Comparison of ENCODE assay signal across 10 cellular contexts in genomic region chr7:108358553-108358952, GRCh38.
DNase-seq lines count a peak whose midpoint lies in the region; ATAC-seq and TF ChIP-seq lines count a peak whose summit lies in the region.
"Had no signal": no experiment of that assay in that cellular context is flagged by ENCODE, and none has a peak within 500 bp of the region (broad histone marks: within the 10 kb centered on the region; RNA-seq: fewer than 3 reads in every experiment).

No MANE protein-coding gene starts in this region.

- CTCF ChIA-PET in activated CD4-positive, alpha-beta memory T cell treated with anti-CD3 and anti-CD28 coated beads for 36 hours (lab: Charles Lee), result no interaction called here

- no peaks in the 10 kb centered on the region for H3K79me1 ChIP-seq in mesendoderm (ENCODE audit: low read length)

- ATAC-seq in GM18520 (IDR thresholded peaks at IDR 0.05; ENCODE audit: unreplicated experiment), result no peak
- no peak for ATAC-seq in GM21723 (IDR thresholded peaks at IDR 0.05; ENCODE audit: unreplicated experiment)

- no peak overlapping the region for H3K4ac ChIP-seq in mesendoderm (ENCODE audit: low read depth, low read length)

- in situ Hi-C loops in astrocyte of the cerebellum (cut with HindIII; ENCODE audit: low sequenced_read_pairs), result no loop called here

- H2BK120ac ChIP-seq in mesendoderm (ENCODE audit: low read depth, low read length), result no peak overlapping the region

- H4K5ac ChIP-seq in mesendoderm (ENCODE audit: low read length), result no peak overlapping the region

- no peaks in the 10 kb centered on the region for H3K4me1 Mint-ChIP-seq in activated CD4-positive, alpha-beta memory T cell treated with anti-CD3 and anti-CD28 coated beads for 36 hours (ENCODE audit: low read depth)

- intact Hi-C loops in activated CD4-positive, alpha-beta memory T cell treated with anti-CD3 and anti-CD28 coated beads for 36 hours (cut with micrococcal nuclease), result no loop called here

- H3K27me3 ChIP-seq in mesendoderm (ENCODE audit: insufficient read depth, low read length, poor library complexity), result no peaks in the 10 kb centered on the region

- POLR2A ChIA-PET in activated CD4-positive, alpha-beta memory T cell treated with anti-CD3 and anti-CD28 coated beads for 36 hours (lab: Charles Lee), result no interaction called here

- DNase-seq in EH (ENCODE audit: low read depth) (peak; percentile 79), NCI-H2107 treated with DMSO at 0.1 percent for 48 hours (lab: John Stamatoyannopoulos, UW; ENCODE audit: unreplicated experiment) (peak; percentile 89), astrocyte of the cerebellum (ENCODE audit: low read depth) (peak; percentile 70), mesendoderm (peak; percentile 88), DMS114 treated with DMSO at 0.1 percent for 48 hours (lab: John Stamatoyannopoulos, UW; ENCODE audit: unreplicated experiment) (no peak)
- no peak for DNase-seq in activated CD4-positive, alpha-beta memory T cell treated with anti-CD3 and anti-CD28 coated beads for 36 hours
- DNase-seq: activated naive CD8-positive, alpha-beta T cell treated with anti-CD3 and anti-CD28 coated beads for 36 hours had no signal

- no peak overlapping the region for H2BK15ac ChIP-seq in mesendoderm (replicated peaks; ENCODE audit: low read depth)

- H3K79me2 ChIP-seq in mesendoderm (ENCODE audit: control insufficient read depth, insufficient read depth, low read length), result no peaks in the 10 kb centered on the region

- no peak overlapping the region for H3K4me2 ChIP-seq in mesendoderm (ENCODE audit: low read length)

- H3K4me3 ChIP-seq in astrocyte of the cerebellum (ENCODE audit: low read depth, low read length), result no peak overlapping the region
- H3K4me3 ChIP-seq in mesendoderm (ENCODE audit: low read length), result no peak overlapping the region

- peaks cover 1% of the 10 kb centered on the region for H3K27me3 Mint-ChIP-seq in activated CD4-positive, alpha-beta memory T cell treated with anti-CD3 and anti-CD28 coated beads for 36 hours
- H3K27me3 Mint-ChIP-seq: activated naive CD8-positive, alpha-beta T cell treated with anti-CD3 and anti-CD28 coated beads for 36 hours had no signal

- H3K18ac ChIP-seq in mesendoderm (ENCODE audit: low read length), result no peak overlapping the region

- H3K4me1 ChIP-seq in mesendoderm (ENCODE audit: control insufficient read depth, low read depth, low read length), result no peaks in the 10 kb centered on the region

- no peak overlapping the region for H3K27ac ChIP-seq in mesendoderm (ENCODE audit: low read depth, low read length)

- no peak overlapping the region for H3K4me3 Mint-ChIP-seq in activated CD4-positive, alpha-beta memory T cell treated with anti-CD3 and anti-CD28 coated beads for 36 hours
- H3K4me3 Mint-ChIP-seq: activated naive CD8-positive, alpha-beta T cell treated with anti-CD3 and anti-CD28 coated beads for 36 hours; memory B cell had no signal

- no peak overlapping the region for H3K56ac ChIP-seq in mesendoderm (ENCODE audit: low read length)

- WGBS in mesendoderm (ENCODE audit: extremely low coverage, insufficient coverage, low lambda C conversion rate), result no CpG with 5 or more reads among the region's 4 CpGs

- TF ChIP-seq CTCF in astrocyte of the cerebellum (IDR thresholded peaks at IDR 0.05; ENCODE audit: low read depth, low read length, missing control alignments), result no peak

- H3K36me3 Mint-ChIP-seq in activated CD4-positive, alpha-beta memory T cell treated with anti-CD3 and anti-CD28 coated beads for 36 hours, result no peaks in the 10 kb centered on the region
- H3K36me3 Mint-ChIP-seq: memory B cell had no signal

- H3K36me3 ChIP-seq in mesendoderm (ENCODE audit: control insufficient read depth, insufficient read depth, low read length), result no peaks in the 10 kb centered on the region

- no peak overlapping the region for H3K9ac ChIP-seq in mesendoderm (ENCODE audit: low read length)

- H3K9me3 Mint-ChIP-seq in activated CD4-positive, alpha-beta memory T cell treated with anti-CD3 and anti-CD28 coated beads for 36 hours, result no peaks in the 10 kb centered on the region
- H3K9me3 Mint-ChIP-seq: memory B cell had no signal

- H3K23ac ChIP-seq in mesendoderm (ENCODE audit: low read length), result no peak overlapping the region

- H3K27ac Mint-ChIP-seq in activated CD4-positive, alpha-beta memory T cell treated with anti-CD3 and anti-CD28 coated beads for 36 hours, result no peak overlapping the region
- H3K27ac Mint-ChIP-seq: activated naive CD8-positive, alpha-beta T cell treated with anti-CD3 and anti-CD28 coated beads for 36 hours; memory B cell had no signal

- no peak overlapping the region for H2BK5ac ChIP-seq in mesendoderm (ENCODE audit: low read length)

- H4K8ac ChIP-seq in mesendoderm (ENCODE audit: low read depth, low read length), result no peak overlapping the region

- H2AK5ac ChIP-seq in mesendoderm (ENCODE audit: low read length), result no peak overlapping the region

Comparison
In these comparisons a context has a peak if more than half of its experiments do, and no peak if none do; other contexts are left out.
1. DNase-seq: peak in EH (single experiment), NCI-H2107 treated with DMSO at 0.1 percent for 48 hours (single experiment), astrocyte of the cerebellum (single experiment) and mesendoderm (single experiment); none in activated CD4-positive, alpha-beta memory T cell treated with anti-CD3 and anti-CD28 coated beads for 36 hours (single experiment) and DMS114 treated with DMSO at 0.1 percent for 48 hours (single experiment).